8 cellular contexts compared by ENCODE assay signal in the genomic region with DNA sequence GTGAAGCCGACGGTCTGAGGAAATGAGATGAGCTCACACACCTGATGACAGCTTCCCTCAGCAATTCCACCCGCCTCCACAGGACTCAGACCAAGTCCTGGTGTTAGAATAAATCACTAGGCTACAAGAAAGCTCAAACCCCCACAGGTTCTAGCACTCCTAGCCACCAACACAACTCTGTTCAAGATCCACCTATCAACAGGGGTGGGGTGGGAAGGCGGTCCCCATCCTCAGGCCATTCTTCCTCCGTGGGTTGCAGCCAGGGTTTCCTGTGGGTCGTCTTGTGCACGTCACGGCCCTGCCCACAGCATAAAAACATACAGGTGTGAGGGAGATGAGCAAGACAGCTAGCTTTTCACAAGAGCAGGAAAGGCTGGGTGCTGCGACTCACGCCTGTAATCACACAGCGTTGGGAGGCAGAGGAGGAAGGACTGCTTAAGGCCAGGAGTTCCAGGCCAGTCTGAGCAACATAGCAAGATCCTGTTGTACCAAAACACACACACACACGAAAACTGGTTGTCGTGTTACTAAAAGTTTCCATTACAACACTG.
DNase-seq lines count a peak whose midpoint lies in the region; TF ChIP-seq lines count a peak whose summit lies in the region.

No MANE protein-coding gene starts in this region.

- H3K27ac ChIP-seq in neuronal stem cell (replicated peaks; ENCODE audit: low read length), result no peak overlapping the region

- H3K36me3 ChIP-seq in neuronal stem cell (replicated peaks in 1 of 2; ENCODE audit: control insufficient read depth in 2 of 2, insufficient read depth in 2 of 2, low read length in 2 of 2), result peaks cover 2 to 22% of the 10 kb centered on the region in 2 donors

- no peak overlapping the region for H2BK12ac ChIP-seq in neuronal stem cell (ENCODE audit: low read length)

- no peak overlapping the region for H2BK15ac ChIP-seq in neuronal stem cell (ENCODE audit: low read length)

- no peak overlapping the region for H2BK5ac ChIP-seq in neuronal stem cell (ENCODE audit: low read length)

- H3K4me3 ChIP-seq in Jurkat, Clone E6-1 (ENCODE audit: low read length), result no peak overlapping the region
- H3K4me3 ChIP-seq in fibroblast of mammary gland (ENCODE audit: control insufficient read depth, low read depth, low read length) (no peak overlapping the region), neuronal stem cell (ENCODE audit: low read length in 2 of 2) (peak overlapping the region in 1 of 2 donors; percentile 24)

- H2BK120ac ChIP-seq in neuronal stem cell (ENCODE audit: low read depth, low read length), result no peak overlapping the region

- peak; percentile 35 for DNase-seq in Jurkat, Clone E6-1 (ENCODE audit: low read depth, low spot score)
- DNase-seq in activated T-cell treated with anti-CD3 and anti-CD28 coated beads for 1 hour (ENCODE audit: low read depth) (peak; percentile 39), fibroblast of mammary gland (ENCODE audit: low read depth) (peak; percentile 76), GM19240 (ENCODE audit: insufficient read length, low spot score) (no peak), midbrain (lab: John Stamatoyannopoulos, UW) (no peak), inferior parietal cortex (ENCODE audit: extremely low spot score) (no peak), neuronal stem cell (ENCODE audit: low spot score) (no peak)
- DNase-seq in stimulated activated CD4-positive, alpha-beta T cell treated with anti-CD3 and anti-CD28 coated beads, TNF-alpha, amount 100 ng/mL, for 4 hours (ENCODE audit: low read depth in 3 of 3), result peak in 2 of 3 experiments; percentile 29 to 35

- no peak overlapping the region for H3K4me2 ChIP-seq in neuronal stem cell (ENCODE audit: insufficient read depth, low read length, poor library complexity, severe bottlenecking)

- H2AFZ ChIP-seq in neuronal stem cell (ENCODE audit: low read length), result no peak overlapping the region

- H4K91ac ChIP-seq in neuronal stem cell (ENCODE audit: low read depth, low read length, poor library complexity), result no peak overlapping the region

- no CpG with 5 or more reads among the region's 13 CpGs for WGBS in neuronal stem cell (ENCODE audit: extremely low coverage in 2 of 2, insufficient read length in 2 of 2, insufficient replicate concordance in 1 of 2), 2 donors

- no peak for TF ChIP-seq CTCF in fibroblast of mammary gland (conservative IDR thresholded peaks at IDR 0.05; ENCODE audit: control insufficient read depth, insufficient read depth, low read depth, low read length)

- no peak overlapping the region for H3K4ac ChIP-seq in neuronal stem cell (ENCODE audit: low read length)

- no peak overlapping the region for H3K18ac ChIP-seq in neuronal stem cell (ENCODE audit: low read length)

- H3K14ac ChIP-seq in neuronal stem cell (ENCODE audit: low read length), result no peak overlapping the region

- H3K9me3 ChIP-seq in neuronal stem cell (replicated peaks in 1 of 2; ENCODE audit: control insufficient read depth in 2 of 2, insufficient read depth in 1 of 2, low read depth in 1 of 2, low read length in 2 of 2), result peaks cover 0 to 1% of the 10 kb centered on the region in 2 donors

- peaks cover 33% of the 10 kb centered on the region for H3K79me1 ChIP-seq in neuronal stem cell (ENCODE audit: low read depth, low read length)

- H3K9ac ChIP-seq in neuronal stem cell (ENCODE audit: low read depth, low read length, poor library complexity), result no peak overlapping the region

- H2AK5ac ChIP-seq in neuronal stem cell (ENCODE audit: low read depth, low read length), result no peak overlapping the region

- no peak overlapping the region for H3K23ac ChIP-seq in neuronal stem cell (ENCODE audit: low read depth, low read length, poor library complexity)

- peaks cover 35 to 47% of the 10 kb centered on the region in 2 donors for H3K4me1 ChIP-seq in neuronal stem cell (ENCODE audit: control insufficient read depth in 2 of 2, insufficient read depth in 1 of 2, low read depth in 1 of 2, low read length in 2 of 2)

- H3K27me3 ChIP-seq in neuronal stem cell (ENCODE audit: control insufficient read depth in 3 of 3, insufficient read depth in 3 of 3, low read depth in 1 of 3, low read length in 3 of 3), result no peaks in the 10 kb centered on the region

- no peak overlapping the region for H4K8ac ChIP-seq in neuronal stem cell (ENCODE audit: low read depth, low read length)

Comparison
In these comparisons a context has a peak if more than half of its experiments do, and no peak if none do; other contexts are left out.
1. DNase-seq: peak in Jurkat, Clone E6-1 (single experiment), activated T-cell treated with anti-CD3 and anti-CD28 coated beads for 1 hour (single experiment), fibroblast of mammary gland (single experiment) and stimulated activated CD4-positive, alpha-beta T cell treated with anti-CD3 and anti-CD28 coated beads, TNF-alpha, amount 100 ng/mL, for 4 hours (2 of 3); none in GM19240 (single experiment), midbrain (single experiment), inferior parietal cortex (single experiment) and neuronal stem cell (single experiment).